ENCODE assay signal across 8 cellular contexts in the genomic region with DNA sequence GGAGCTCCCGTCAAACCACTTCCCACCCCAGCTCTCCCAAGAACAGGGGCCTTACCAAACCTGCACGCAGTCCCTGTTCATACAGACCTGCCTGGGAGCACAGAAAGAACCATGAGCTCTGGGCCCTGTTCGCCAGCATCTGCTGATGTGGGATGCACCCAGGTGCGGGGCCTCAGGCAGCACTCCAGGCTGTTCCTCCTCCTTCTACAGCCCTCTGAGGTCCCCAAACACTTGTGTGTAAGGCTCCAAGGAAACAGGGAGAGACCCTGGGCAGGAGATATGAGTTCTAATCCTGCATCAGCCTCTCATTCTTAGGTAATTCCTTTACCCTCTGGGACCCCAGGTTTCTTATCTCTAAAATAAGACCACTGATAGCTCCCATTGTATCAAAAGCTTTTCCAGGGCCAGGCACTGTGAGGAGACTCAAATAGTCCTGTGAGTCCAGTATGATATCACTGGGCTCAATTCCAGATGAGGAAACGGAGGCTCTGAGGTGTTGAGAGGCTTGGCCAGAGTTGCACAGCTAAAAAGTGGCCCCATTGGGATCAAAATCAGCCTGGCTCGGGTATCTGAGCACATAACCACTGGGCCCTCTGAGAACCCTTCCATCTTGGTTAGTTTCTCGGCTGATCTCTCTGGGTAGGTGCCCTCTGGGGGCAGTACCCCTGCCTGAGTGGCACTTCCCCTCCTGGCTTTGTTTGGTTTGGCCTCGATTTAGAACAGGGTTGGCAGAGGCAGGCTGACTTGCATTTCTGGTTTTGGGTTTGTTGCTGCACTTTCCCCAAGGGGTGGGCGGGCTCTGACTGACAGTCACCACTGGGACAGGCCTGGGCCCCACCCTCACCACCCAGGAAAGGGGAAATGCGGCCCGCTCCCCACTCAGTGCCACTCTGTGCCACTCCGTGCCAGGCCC.
DNase-seq lines count a peak whose midpoint lies in the region; ATAC-seq and TF ChIP-seq lines count a peak whose summit lies in the region.

No MANE protein-coding gene starts in this region.

- H3K9me3 ChIP-seq in PC-3 (ENCODE audit: low read length): no peaks in the 10 kb centered on the region

- H3K4me3 ChIP-seq in PC-3 (ENCODE audit: low read length): peak overlapping the region; percentile 32; the same call in 1 of the 2 replicates

- peak overlapping the region; percentile 91 to 93 for H3K27ac Mint-ChIP-seq in activated naive CD4-positive, alpha-beta T cell treated with anti-CD3 and anti-CD28 coated beads, Interleukin-2, amount 50 U/mL, for 72 hours

- ATAC-seq in PC-3: peak; percentile 52
- ATAC-seq in activated naive CD4-positive, alpha-beta T cell treated with anti-CD3 and anti-CD28 coated beads, Interleukin-2, amount 50 U/mL, for 72 hours: peak; percentile 27 to 43
- ATAC-seq in GM19397 (IDR thresholded peaks at IDR 0.05; ENCODE audit: unreplicated experiment): no peak
- no peak for ATAC-seq in GM21360 (IDR thresholded peaks at IDR 0.05; ENCODE audit: unreplicated experiment)
- no peak for ATAC-seq in HG03457 (IDR thresholded peaks at IDR 0.05; ENCODE audit: unreplicated experiment)

- peaks cover 61% of the 10 kb centered on the region for H3K4me1 ChIP-seq in PC-3 (ENCODE audit: insufficient read depth, low read length)

- H3F3A ChIP-seq in PC-3 (ENCODE audit: low read length, unreplicated experiment): peaks cover 6% of the 10 kb centered on the region

- H3K27ac ChIP-seq in PC-3 (ENCODE audit: low read length): peak overlapping the region; percentile 98

- POLR2A ChIA-PET in PC-3 (lab: Charles Lee; ENCODE audit: unreplicated experiment): interaction anchor here (0.5 kb wide), 1 partner anchor 115 kb away, joined by 8 read pairs; no protein-coding TSS in a partner anchor

- no peaks in the 10 kb centered on the region for H4K20me1 ChIP-seq in PC-3 (ENCODE audit: low read length)

- intact Hi-C loops in PC-3 (cut with micrococcal nuclease): no loop called here

- H3K9me2 ChIP-seq in PC-3 (replicated peaks; ENCODE audit: low read length): no peaks in the 10 kb centered on the region

- peak; percentile 28 for DNase-seq in EL
- DNase-seq in PC-3: peak; percentile 89
- peak; percentile 39 to 83 for DNase-seq in activated naive CD4-positive, alpha-beta T cell treated with anti-CD3 and anti-CD28 coated beads, Interleukin-2, amount 50 U/mL, for 72 hours (ENCODE audit: low spot score in 2 of 2)
- peak in 39 of 51 donors; percentile 20 to 74 (median 49) for DNase-seq in hypothalamus (lab: John Stamatoyannopoulos, UW)
- peak; percentile 30 to 71 (median 46) for DNase-seq in stimulated activated CD4-positive, alpha-beta T cell treated with anti-CD3 and anti-CD28 coated beads, Interleukin-1b, Interleukin-23, amount 100 ng/mL, for 24 hours (ENCODE audit: low read depth in 4 of 4, low spot score in 1 of 4)

- H2AFZ ChIP-seq in PC-3 (ENCODE audit: low read length): peak overlapping the region; percentile 57; the same call in 1 of the 2 replicates

- H3K36me3 ChIP-seq in PC-3 (ENCODE audit: low read depth, low read length): peaks cover 13% of the 10 kb centered on the region

- H3K27me3 ChIP-seq in PC-3 (ENCODE audit: low read length): no peaks in the 10 kb centered on the region

- TSS peak; percentile 67 for BruUV-seq in PC-3 (replicated peaks; lab: Mats Ljungman, UMichigan)

- no peaks in the 10 kb centered on the region for H3K9me3 Mint-ChIP-seq in activated naive CD4-positive, alpha-beta T cell treated with anti-CD3 and anti-CD28 coated beads, Interleukin-2, amount 50 U/mL, for 72 hours

- peak overlapping the region; percentile 78 for H3K4me2 ChIP-seq in PC-3 (ENCODE audit: low read length)

- CTCF ChIA-PET in PC-3 (lab: Charles Lee): interaction anchor here (1.2 kb wide), 1 partner anchor 135 kb away, joined by 7 read pairs; no protein-coding TSS in a partner anchor

- H3K36me3 Mint-ChIP-seq in activated naive CD4-positive, alpha-beta T cell treated with anti-CD3 and anti-CD28 coated beads, Interleukin-2, amount 50 U/mL, for 72 hours: peaks cover 9 to 41% of the 10 kb centered on the region in 2 donors

- no peak; the same call in 1 of the 2 replicates for TF ChIP-seq CTCF in PC-3 (conservative IDR thresholded peaks at IDR 0.05; ENCODE audit: low read depth, low read length)

- H3K79me2 ChIP-seq in PC-3 (ENCODE audit: low read length): peaks cover 25% of the 10 kb centered on the region

- H3K9ac ChIP-seq in PC-3 (ENCODE audit: low read length): peak overlapping the region; percentile 59

Comparison
In these comparisons a context has a peak if more than half of its experiments do, and no peak if none do; other contexts are left out.
1. DNase-seq: peak in every context shown above with its lines; median percentile 89 in PC-3; 61 in activated naive CD4-positive, alpha-beta T cell treated with anti-CD3 and anti-CD28 coated beads, Interleukin-2, amount 50 U/mL, for 72 hours; 49 in hypothalamus; 46 in stimulated activated CD4-positive, alpha-beta T cell treated with anti-CD3 and anti-CD28 coated beads, Interleukin-1b, Interleukin-23, amount 100 ng/mL, for 24 hours; 28 in EL.
2. ATAC-seq: peak in PC-3 (single experiment) and activated naive CD4-positive, alpha-beta T cell treated with anti-CD3 and anti-CD28 coated beads, Interleukin-2, amount 50 U/mL, for 72 hours (2 of 2); none in GM19397 (single experiment), GM21360 (single experiment) and HG03457 (single experiment).